8 cellular contexts compared by ENCODE assay signal in genomic region chr6:149964243-149965190, GRCh38. TPM values are rescaled to one million over a fixed set of nuclear protein-coding genes. Genes with fewer than 3 reads are reported as not detected.
DNase-seq lines count a peak whose midpoint lies in the region; ATAC-seq and TF ChIP-seq lines count a peak whose summit lies in the region.

No MANE protein-coding gene starts in this region.

- POLR2A ChIA-PET in PC-3 (lab: Charles Lee; ENCODE audit: unreplicated experiment): no interaction called here

- H3K9me3 ChIP-seq in PC-3 (ENCODE audit: low read length) (no peaks in the 10 kb centered on the region), uterus (no peaks in the 10 kb centered on the region)

- TF ChIP-seq POLR2A in uterus (IDR thresholded peaks at IDR 0.05): no peak

- H3K18ac ChIP-seq in mesendoderm (ENCODE audit: low read length): no peak overlapping the region

- no peaks in the 10 kb centered on the region for H3K27me3 ChIP-seq in PC-3 (ENCODE audit: low read length)
- peaks cover 26% of the 10 kb centered on the region for H3K27me3 ChIP-seq in mesendoderm (ENCODE audit: insufficient read depth, low read length, poor library complexity)
- peaks cover 20 to 25% of the 10 kb centered on the region in 2 donors for H3K27me3 ChIP-seq in uterus

- no peak for ATAC-seq in PC-3
- no peak for ATAC-seq in GM18519 (IDR thresholded peaks at IDR 0.05; ENCODE audit: low FRiP score, unreplicated experiment)
- ATAC-seq in GM18868 (IDR thresholded peaks at IDR 0.05; ENCODE audit: unreplicated experiment): no peak
- ATAC-seq in GM18909 (IDR thresholded peaks at IDR 0.05; ENCODE audit: poor library complexity, unreplicated experiment): no peak

- DNase-seq in Daoy (ENCODE audit: low read depth) (peak; percentile 49), PC-3 (no peak), choroid plexus epithelial cell (ENCODE audit: low read depth) (peak; percentile 24), mesendoderm (peak; percentile 48), uterus (no peak)

- H2BK5ac ChIP-seq in mesendoderm (ENCODE audit: low read length): no peak overlapping the region

- H3K36me3 ChIP-seq in PC-3 (ENCODE audit: low read depth, low read length) (no peaks in the 10 kb centered on the region), mesendoderm (ENCODE audit: control insufficient read depth, insufficient read depth, low read length) (no peaks in the 10 kb centered on the region), uterus (no peaks in the 10 kb centered on the region)

- no peak overlapping the region for H3K9ac ChIP-seq in PC-3 (ENCODE audit: low read length)
- peak overlapping the region; percentile 72 for H3K9ac ChIP-seq in mesendoderm (ENCODE audit: low read length)

- H2AK5ac ChIP-seq in mesendoderm (ENCODE audit: low read length): no peak overlapping the region

- CTCF ChIA-PET in PC-3 (lab: Charles Lee): no interaction called here

- no peaks in the 10 kb centered on the region for H3K79me2 ChIP-seq in PC-3 (ENCODE audit: low read length)
- no peaks in the 10 kb centered on the region for H3K79me2 ChIP-seq in mesendoderm (ENCODE audit: control insufficient read depth, insufficient read depth, low read length)

- no peak overlapping the region for H3K27ac ChIP-seq in PC-3 (ENCODE audit: low read length)
- no peak overlapping the region for H3K27ac ChIP-seq in mesendoderm (ENCODE audit: low read depth, low read length)
- no peak overlapping the region for H3K27ac ChIP-seq in uterus

- H3K9me2 ChIP-seq in PC-3 (replicated peaks; ENCODE audit: low read length): no peaks in the 10 kb centered on the region

- no peak overlapping the region for H3K4ac ChIP-seq in mesendoderm (ENCODE audit: low read depth, low read length)

- H3F3A ChIP-seq in PC-3 (ENCODE audit: low read length, unreplicated experiment): no peaks in the 10 kb centered on the region

- H4K8ac ChIP-seq in mesendoderm (ENCODE audit: low read depth, low read length): no peak overlapping the region

- H4K20me1 ChIP-seq in PC-3 (ENCODE audit: low read length): no peaks in the 10 kb centered on the region

- peak overlapping the region; percentile 80 for H3K4me2 ChIP-seq in PC-3 (ENCODE audit: low read length)
- H3K4me2 ChIP-seq in mesendoderm (ENCODE audit: low read length): peak overlapping the region; percentile 30

- BruUV-seq in PC-3 (replicated peaks; lab: Mats Ljungman, UMichigan): TSS peak; percentile 65

- H3K4me3 ChIP-seq in PC-3 (ENCODE audit: low read length): peak overlapping the region; percentile 78
- peak overlapping the region; percentile 46 for H3K4me3 ChIP-seq in choroid plexus epithelial cell (ENCODE audit: low read depth, low read length)
- peak overlapping the region; percentile 39 for H3K4me3 ChIP-seq in mesendoderm (ENCODE audit: low read length)
- H3K4me3 ChIP-seq in uterus: peak overlapping the region; percentile 7 to 29

- no peak overlapping the region for H2BK120ac ChIP-seq in mesendoderm (ENCODE audit: low read depth, low read length)

- TF ChIP-seq CTCF in PC-3 (conservative IDR thresholded peaks at IDR 0.05; ENCODE audit: low read depth, low read length): no peak
- no peak for TF ChIP-seq CTCF in choroid plexus epithelial cell (conservative IDR thresholded peaks at IDR 0.05; ENCODE audit: low read depth, low read length)
- no peak for TF ChIP-seq CTCF in uterus (IDR thresholded peaks at IDR 0.05)

- H3K23ac ChIP-seq in mesendoderm (ENCODE audit: low read length): no peak overlapping the region

- H3K4me1 ChIP-seq in PC-3 (ENCODE audit: insufficient read depth, low read length): peaks cover 7% of the 10 kb centered on the region
- H3K4me1 ChIP-seq in mesendoderm (ENCODE audit: control insufficient read depth, low read depth, low read length): no peaks in the 10 kb centered on the region
- peaks cover 0 to 11% of the 10 kb centered on the region in 2 donors for H3K4me1 ChIP-seq in uterus

- peak overlapping the region; percentile 98 for H2AFZ ChIP-seq in PC-3 (ENCODE audit: low read length)

- intact Hi-C loops in PC-3 (cut with micrococcal nuclease): no loop called here
- intact Hi-C loops in uterus (cut with DNase I; ENCODE audit: low total_unique reads): no loop called here

- H4K5ac ChIP-seq in mesendoderm (ENCODE audit: low read length): no peak overlapping the region

- WGBS in mesendoderm (ENCODE audit: extremely low coverage, insufficient coverage, low lambda C conversion rate): no CpG with 5 or more reads among the region's 115 CpGs

- peak overlapping the region; percentile 88 for H3K56ac ChIP-seq in mesendoderm (ENCODE audit: low read length)

- H3K79me1 ChIP-seq in mesendoderm (ENCODE audit: low read length): no peaks in the 10 kb centered on the region

- no peak overlapping the region for H2BK15ac ChIP-seq in mesendoderm (replicated peaks; ENCODE audit: low read depth)

RNA-seq across cellular contexts. Expression of gene ULBP1, which starts 0.8 kb away (rescaled TPM):
- 1.2 and 1.6 TPM in 2 replicates for total RNA-seq in Daoy (2014; rRNA removed; shearing (Covaris generic))
- 0.86 and 0.87 TPM in 2 replicates for total RNA-seq in PC-3 (2014; rRNA removed)
- polyA plus RNA-seq in mesendoderm (2013, experiment 1 of 2): 1.2 TPM
- 1.2 TPM for polyA plus RNA-seq in mesendoderm (2013, experiment 2 of 2)
- total RNA-seq in uterus: not detected

RNA-seq across cellular contexts. Expression of gene ULBP2, which starts 22.7 kb away (rescaled TPM):
- total RNA-seq in Daoy (2014; rRNA removed; shearing (Covaris generic)): 42.6 and 53.7 TPM in 2 replicates
- total RNA-seq in PC-3 (2014; rRNA removed): 5.8 and 8.1 TPM in 2 replicates
- 0.14 TPM for polyA plus RNA-seq in mesendoderm (2013, experiment 1 of 2)
- 0.15 TPM for polyA plus RNA-seq in mesendoderm (2013, experiment 2 of 2)
- under 1 TPM in 2 of 4 donors, not detected in 2; 0.21 to 0.34 TPM for total RNA-seq in uterus

RNA-seq across cellular contexts. Expression of gene RAET1G, which starts 41.6 kb away (rescaled TPM):
- 0.27 and 0.86 TPM in 2 replicates for total RNA-seq in Daoy (2014; rRNA removed; shearing (Covaris generic))
- 1.5 and 2.0 TPM in 2 replicates for total RNA-seq in PC-3 (2014; rRNA removed)
- polyA plus RNA-seq in mesendoderm (2013, experiment 1 of 2): 0.03 TPM
- polyA plus RNA-seq in mesendoderm (2013, experiment 2 of 2): not detected
- total RNA-seq in uterus: 1 to 10 TPM in 1 of 4 donors, not detected in 3; 1.4 TPM

Comparison
In these comparisons a context has a peak if more than half of its experiments do, and no peak if none do; other contexts are left out.
1. DNase-seq: peak in Daoy (single experiment), choroid plexus epithelial cell (single experiment) and mesendoderm (single experiment); none in PC-3 (single experiment) and uterus (0 of 2).
2. H3K4me3 ChIP-seq: peak in every context shown above with its lines; median percentile 78 in PC-3; 46 in choroid plexus epithelial cell; 39 in mesendoderm; 18 in uterus.